Comparison of ENCODE assay signal across 1 cellular context in the genomic region with DNA sequence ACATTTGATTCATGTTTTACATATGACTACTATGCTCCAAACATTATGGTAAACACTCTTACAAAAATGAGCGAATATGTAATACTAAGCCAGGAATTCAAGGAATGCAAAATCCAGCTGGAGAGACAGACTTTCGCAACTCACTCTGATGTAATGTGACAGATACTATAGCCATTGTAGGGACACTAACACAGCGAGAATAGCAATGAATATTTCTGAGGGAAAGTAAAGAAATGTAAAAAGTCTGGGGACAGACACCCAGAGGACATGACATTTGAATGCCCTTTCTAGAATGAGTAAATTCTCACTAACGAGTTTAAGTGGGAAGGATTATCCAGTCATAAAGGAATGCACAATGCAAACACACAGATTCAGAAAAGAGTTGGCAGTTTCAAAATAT.
A peak's percentile ranks its signal among the peaks of the same experiment; 100 is the strongest.
TF ChIP-seq lines count a peak whose summit lies in the region.

No MANE protein-coding gene starts in this region.

TF ChIP-seq in HepG2, 621 proteins besides CTCF, POLR2A, EP300 and RAD21 (continued from another document and continues in another):
- no peak for TF ChIP-seq ZNF407 (CRISPR knock-in tag; IDR thresholded peaks at IDR 0.05; ENCODE audit: not compliant biosample characterization)
- TF ChIP-seq ELF1 (CRISPR knock-in tag; IDR thresholded peaks at IDR 0.05): no peak
- TF ChIP-seq, protein P1, sequence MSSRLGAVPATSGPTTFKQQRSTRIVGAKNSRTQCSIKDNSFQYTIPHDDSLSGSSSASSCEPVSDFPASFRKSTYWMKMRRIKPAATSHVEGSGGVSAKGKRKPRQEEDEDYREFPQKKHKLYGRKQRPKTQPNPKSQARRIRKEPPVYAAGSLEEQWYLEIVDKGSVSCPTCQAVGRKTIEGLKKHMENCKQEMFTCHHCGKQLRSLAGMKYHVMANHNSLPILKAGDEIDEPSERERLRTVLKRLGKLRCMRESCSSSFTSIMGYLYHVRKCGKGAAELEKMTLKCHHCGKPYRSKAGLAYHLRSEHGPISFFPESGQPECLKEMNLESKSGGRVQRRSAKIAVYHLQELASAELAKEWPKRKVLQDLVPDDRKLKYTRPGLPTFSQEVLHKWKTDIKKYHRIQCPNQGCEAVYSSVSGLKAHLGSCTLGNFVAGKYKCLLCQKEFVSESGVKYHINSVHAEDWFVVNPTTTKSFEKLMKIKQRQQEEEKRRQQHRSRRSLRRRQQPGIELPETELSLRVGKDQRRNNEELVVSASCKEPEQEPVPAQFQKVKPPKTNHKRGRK (CRISPR knock-in tag; IDR thresholded peaks at IDR 0.05): no peak
- no peak for TF ChIP-seq ZNF24 (IDR thresholded peaks at IDR 0.05)
- TF ChIP-seq, protein P2, sequence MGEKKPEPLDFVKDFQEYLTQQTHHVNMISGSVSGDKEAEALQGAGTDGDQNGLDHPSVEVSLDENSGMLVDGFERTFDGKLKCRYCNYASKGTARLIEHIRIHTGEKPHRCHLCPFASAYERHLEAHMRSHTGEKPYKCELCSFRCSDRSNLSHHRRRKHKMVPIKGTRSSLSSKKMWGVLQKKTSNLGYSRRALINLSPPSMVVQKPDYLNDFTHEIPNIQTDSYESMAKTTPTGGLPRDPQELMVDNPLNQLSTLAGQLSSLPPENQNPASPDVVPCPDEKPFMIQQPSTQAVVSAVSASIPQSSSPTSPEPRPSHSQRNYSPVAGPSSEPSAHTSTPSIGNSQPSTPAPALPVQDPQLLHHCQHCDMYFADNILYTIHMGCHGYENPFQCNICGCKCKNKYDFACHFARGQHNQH (CRISPR knock-in tag; IDR thresholded peaks at IDR 0.05): no peak
- no peak; the same call in 1 of the 2 replicates for TF ChIP-seq FOSL2 (CRISPR knock-in tag; IDR thresholded peaks at IDR 0.05)
- no peak for TF ChIP-seq HOMEZ (CRISPR knock-in tag; IDR thresholded peaks at IDR 0.05; ENCODE audit: low read depth)
- no peak for TF ChIP-seq CENPT (CRISPR knock-in tag; IDR thresholded peaks at IDR 0.05; ENCODE audit: low read depth)
- no peak for TF ChIP-seq ZBTB14 (CRISPR knock-in tag; IDR thresholded peaks at IDR 0.05)
- peak; percentile 91 for TF ChIP-seq CEBPG (CRISPR knock-in tag; IDR thresholded peaks at IDR 0.05)
- no peak for TF ChIP-seq KDM5B (CRISPR knock-in tag; IDR thresholded peaks at IDR 0.05; ENCODE audit: borderline replicate concordance)
- TF ChIP-seq NCOA2 (CRISPR knock-in tag; IDR thresholded peaks at IDR 0.05): peak; percentile 33; the same call in 1 of the 2 replicates
- no peak for TF ChIP-seq POGZ (CRISPR knock-in tag; IDR thresholded peaks at IDR 0.05)
- TF ChIP-seq IRX3 (CRISPR knock-in tag; IDR thresholded peaks at IDR 0.05; ENCODE audit: borderline replicate concordance, low read depth): no peak
- no peak for TF ChIP-seq MTA1 (CRISPR knock-in tag; IDR thresholded peaks at IDR 0.05; ENCODE audit: borderline replicate concordance)
- TF ChIP-seq, protein P3, sequence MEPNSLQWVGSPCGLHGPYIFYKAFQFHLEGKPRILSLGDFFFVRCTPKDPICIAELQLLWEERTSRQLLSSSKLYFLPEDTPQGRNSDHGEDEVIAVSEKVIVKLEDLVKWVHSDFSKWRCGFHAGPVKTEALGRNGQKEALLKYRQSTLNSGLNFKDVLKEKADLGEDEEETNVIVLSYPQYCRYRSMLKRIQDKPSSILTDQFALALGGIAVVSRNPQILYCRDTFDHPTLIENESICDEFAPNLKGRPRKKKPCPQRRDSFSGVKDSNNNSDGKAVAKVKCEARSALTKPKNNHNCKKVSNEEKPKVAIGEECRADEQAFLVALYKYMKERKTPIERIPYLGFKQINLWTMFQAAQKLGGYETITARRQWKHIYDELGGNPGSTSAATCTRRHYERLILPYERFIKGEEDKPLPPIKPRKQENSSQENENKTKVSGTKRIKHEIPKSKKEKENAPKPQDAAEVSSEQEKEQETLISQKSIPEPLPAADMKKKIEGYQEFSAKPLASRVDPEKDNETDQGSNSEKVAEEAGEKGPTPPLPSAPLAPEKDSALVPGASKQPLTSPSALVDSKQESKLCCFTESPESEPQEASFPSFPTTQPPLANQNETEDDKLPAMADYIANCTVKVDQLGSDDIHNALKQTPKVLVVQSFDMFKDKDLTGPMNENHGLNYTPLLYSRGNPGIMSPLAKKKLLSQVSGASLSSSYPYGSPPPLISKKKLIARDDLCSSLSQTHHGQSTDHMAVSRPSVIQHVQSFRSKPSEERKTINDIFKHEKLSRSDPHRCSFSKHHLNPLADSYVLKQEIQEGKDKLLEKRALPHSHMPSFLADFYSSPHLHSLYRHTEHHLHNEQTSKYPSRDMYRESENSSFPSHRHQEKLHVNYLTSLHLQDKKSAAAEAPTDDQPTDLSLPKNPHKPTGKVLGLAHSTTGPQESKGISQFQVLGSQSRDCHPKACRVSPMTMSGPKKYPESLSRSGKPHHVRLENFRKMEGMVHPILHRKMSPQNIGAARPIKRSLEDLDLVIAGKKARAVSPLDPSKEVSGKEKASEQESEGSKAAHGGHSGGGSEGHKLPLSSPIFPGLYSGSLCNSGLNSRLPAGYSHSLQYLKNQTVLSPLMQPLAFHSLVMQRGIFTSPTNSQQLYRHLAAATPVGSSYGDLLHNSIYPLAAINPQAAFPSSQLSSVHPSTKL (CRISPR knock-in tag; IDR thresholded peaks at IDR 0.05): peak; percentile 87
- TF ChIP-seq U2AF1 (optimal IDR thresholded peaks at IDR 0.05; ENCODE audit: low read depth, low read length): no peak
- TF ChIP-seq BRD4 (CRISPR knock-in tag; IDR thresholded peaks at IDR 0.05): no peak
- no peak for TF ChIP-seq MAZ (IDR thresholded peaks at IDR 0.05; ENCODE audit: borderline replicate concordance, low read depth, low read length)
- TF ChIP-seq MAZ (CRISPR knock-in tag; IDR thresholded peaks at IDR 0.05; ENCODE audit: low read depth): no peak
- no peak for TF ChIP-seq RARG (CRISPR knock-in tag; IDR thresholded peaks at IDR 0.05; ENCODE audit: low read depth)
- TF ChIP-seq TRIM24 (CRISPR knock-in tag; IDR thresholded peaks at IDR 0.05): no peak
- TF ChIP-seq ARNT2 (CRISPR knock-in tag; IDR thresholded peaks at IDR 0.05; ENCODE audit: low read depth): no peak
- no peak for TF ChIP-seq ZKSCAN8 (CRISPR knock-in tag; IDR thresholded peaks at IDR 0.05; ENCODE audit: borderline replicate concordance)
- TF ChIP-seq SIX1 (CRISPR knock-in tag; IDR thresholded peaks at IDR 0.05; ENCODE audit: borderline replicate concordance): no peak
- no peak for TF ChIP-seq ZBTB7A (CRISPR knock-in tag; IDR thresholded peaks at IDR 0.05)
- TF ChIP-seq, protein P4, sequence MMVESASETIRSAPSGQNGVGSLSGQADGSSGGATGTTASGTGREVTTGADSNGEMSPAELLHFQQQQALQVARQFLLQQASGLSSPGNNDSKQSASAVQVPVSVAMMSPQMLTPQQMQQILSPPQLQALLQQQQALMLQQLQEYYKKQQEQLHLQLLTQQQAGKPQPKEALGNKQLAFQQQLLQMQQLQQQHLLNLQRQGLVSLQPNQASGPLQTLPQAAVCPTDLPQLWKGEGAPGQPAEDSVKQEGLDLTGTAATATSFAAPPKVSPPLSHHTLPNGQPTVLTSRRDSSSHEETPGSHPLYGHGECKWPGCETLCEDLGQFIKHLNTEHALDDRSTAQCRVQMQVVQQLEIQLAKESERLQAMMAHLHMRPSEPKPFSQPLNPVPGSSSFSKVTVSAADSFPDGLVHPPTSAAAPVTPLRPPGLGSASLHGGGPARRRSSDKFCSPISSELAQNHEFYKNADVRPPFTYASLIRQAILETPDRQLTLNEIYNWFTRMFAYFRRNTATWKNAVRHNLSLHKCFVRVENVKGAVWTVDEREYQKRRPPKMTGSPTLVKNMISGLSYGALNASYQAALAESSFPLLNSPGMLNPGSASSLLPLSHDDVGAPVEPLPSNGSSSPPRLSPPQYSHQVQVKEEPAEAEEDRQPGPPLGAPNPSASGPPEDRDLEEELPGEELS (CRISPR knock-in tag; IDR thresholded peaks at IDR 0.05): no peak
- no peak for TF ChIP-seq SP2 (CRISPR knock-in tag; IDR thresholded peaks at IDR 0.05)
- TF ChIP-seq GMEB1 (CRISPR knock-in tag; IDR thresholded peaks at IDR 0.05; ENCODE audit: borderline replicate concordance): no peak
- TF ChIP-seq HCFC1 (IDR thresholded peaks at IDR 0.05; ENCODE audit: low read depth, low read length): no peak
- no peak for TF ChIP-seq ZNF556 (CRISPR knock-in tag; IDR thresholded peaks at IDR 0.05; ENCODE audit: borderline replicate concordance)
- no peak for TF ChIP-seq KDM2A (CRISPR knock-in tag; IDR thresholded peaks at IDR 0.05; ENCODE audit: borderline replicate concordance, low read depth)
- no peak for TF ChIP-seq CAMTA2 (CRISPR knock-in tag; IDR thresholded peaks at IDR 0.05; ENCODE audit: borderline replicate concordance)
- TF ChIP-seq TCF7L2 (IDR thresholded peaks at IDR 0.05; ENCODE audit: low read depth, low read length): no peak
- no peak for TF ChIP-seq PRMT3 (CRISPR knock-in tag; IDR thresholded peaks at IDR 0.05; ENCODE audit: borderline replicate concordance, low read depth)
